In the genomic region with DNA sequence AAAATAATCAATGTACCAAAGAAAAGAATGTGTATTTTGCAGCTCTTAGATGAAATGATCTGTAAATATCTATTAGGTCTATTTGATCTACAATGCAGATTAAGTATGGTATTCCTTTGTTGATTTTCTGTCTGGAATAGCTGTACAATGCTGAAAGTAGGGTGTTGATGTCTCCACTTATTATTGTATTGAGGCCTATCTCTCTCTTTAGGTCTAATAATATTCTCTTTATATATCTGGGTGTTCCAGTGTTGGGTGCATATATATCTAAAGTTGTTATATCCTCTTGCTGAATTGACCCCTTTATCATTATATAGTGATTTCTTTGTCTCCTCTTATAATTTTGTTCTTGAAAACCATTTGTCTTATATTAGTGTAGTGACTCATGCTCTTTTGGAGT, we compare ENCODE assay signal across 27 cellular contexts.
"Had no signal": no experiment of that assay in that cellular context is flagged by ENCODE, and none has a peak within 500 bp of the region (broad histone marks: within the 10 kb centered on the region; RNA-seq: fewer than 3 reads in every experiment).

No MANE protein-coding gene starts in this region.

- H3K4me3 ChIP-seq: stomach, suprapubic skin, testis, thoracic aorta, thyroid gland, tibial artery, tibial nerve, transverse colon, upper lobe of left lung, upper lobe of right lung, uterus, vagina had no signal

- H3K27ac ChIP-seq: stomach, suprapubic skin, testis, thoracic aorta, thyroid gland, tibial artery, tibial nerve, transverse colon, upper lobe of left lung, upper lobe of right lung, uterus, vagina had no signal

- DNase-seq: stimulated activated CD4-positive, alpha-beta T cell treated with anti-CD3 and anti-CD28 coated beads, Interleukin-2, amount 100 ng/mL, for 48 hours; stimulated activated CD4-positive, alpha-beta T cell treated with anti-CD3 and anti-CD28 coated beads, Interleukin-4, amount 100 ng/mL, for 1 hour; stimulated activated CD4-positive, alpha-beta T cell treated with anti-CD3 and anti-CD28 coated beads, Interleukin-4, amount 100 ng/mL, for 24 hours; stimulated activated CD4-positive, alpha-beta T cell treated with anti-CD3 and anti-CD28 coated beads, Interleukin-4, amount 100 ng/mL, for 4 hours; stimulated activated CD8-positive, alpha-beta memory T cell treated with anti-CD3 and anti-CD28 coated beads, Interleukin-4, amount 100 ng/mL, for 48 hours; stimulated activated naive B cell treated with anti-CD40 and anti-IgM and Interleukin-4, amounts not matched to agents 10 μg/mL and 1 μg/mL and 100 μg/mL, for 72 hours; stimulated activated naive CD4-positive, alpha-beta T cell; stimulated activated naive CD4-positive, alpha-beta T cell treated with Interleukin-2 at 50 U/mL for 16 hours; stimulated activated naive CD8-positive, alpha-beta T cell treated with anti-CD3 and anti-CD28 coated beads, Interleukin-15, amount 100 ng/mL, for 72 hours; stimulated activated naive CD8-positive, alpha-beta T cell treated with anti-CD3 and anti-CD28 coated beads, Interleukin-15, Interleukin-2, amounts not matched to agents 100 U/mL and 50 U/mL, for 24 hours; stomach; substantia nigra; testis; thyroid gland; tibial artery; transverse colon; trophoblast cell; upper lobe of left lung; upper lobe of right lung; uterus had no signal

- H3K27me3 ChIP-seq: stomach, suprapubic skin, testis, thyroid gland, tibial artery, tibial nerve, transverse colon, upper lobe of left lung, upper lobe of right lung, uterus, vagina had no signal

- FAIRE-seq: urothelium cell line had no signal

- H3K9me3 ChIP-seq: suprapubic skin, testis, thoracic aorta, thyroid gland, tibial artery, upper lobe of left lung, upper lobe of right lung, uterus, vagina had no signal

- H3K36me3 ChIP-seq: stomach, suprapubic skin, thoracic aorta, thyroid gland, tibial artery, tibial nerve, transverse colon, upper lobe of left lung, upper lobe of right lung, uterus, vagina had no signal

- H3K4me1 ChIP-seq: stomach, suprapubic skin, testis, thyroid gland, tibial artery, tibial nerve, transverse colon, upper lobe of left lung, upper lobe of right lung, uterus, vagina had no signal

- ATAC-seq: stimulated activated effector memory CD8-positive, alpha-beta T cell treated with anti-CD3 and anti-CD28 coated beads, Interleukin-12 subunit alpha, Interleukin-12 subunit beta, amount 100 ng/mL, for 72 hours; stimulated activated memory B cell treated with anti-CD40 and anti-IgM and Interleukin-4, amounts not matched to agents 10 μg/mL and 1 μg/mL and 100 μg/mL, for 72 hours; stimulated activated naive B cell treated with anti-CD40 and anti-IgM and Interleukin-4, amounts not matched to agents 10 μg/mL and 1 μg/mL and 100 μg/mL, for 72 hours; stimulated activated naive CD8-positive, alpha-beta T cell treated with anti-CD3 and anti-CD28 coated beads, Interleukin-15, amount 100 ng/mL, for 72 hours; stimulated activated naive CD8-positive, alpha-beta T cell treated with anti-CD3 and anti-CD28 coated beads, Interleukin-15, Interleukin-2, amounts not matched to agents 100 U/mL and 50 U/mL, for 24 hours; upper lobe of right lung had no signal
